ENCODE assay signal across 1 cellular context in the genomic region with DNA sequence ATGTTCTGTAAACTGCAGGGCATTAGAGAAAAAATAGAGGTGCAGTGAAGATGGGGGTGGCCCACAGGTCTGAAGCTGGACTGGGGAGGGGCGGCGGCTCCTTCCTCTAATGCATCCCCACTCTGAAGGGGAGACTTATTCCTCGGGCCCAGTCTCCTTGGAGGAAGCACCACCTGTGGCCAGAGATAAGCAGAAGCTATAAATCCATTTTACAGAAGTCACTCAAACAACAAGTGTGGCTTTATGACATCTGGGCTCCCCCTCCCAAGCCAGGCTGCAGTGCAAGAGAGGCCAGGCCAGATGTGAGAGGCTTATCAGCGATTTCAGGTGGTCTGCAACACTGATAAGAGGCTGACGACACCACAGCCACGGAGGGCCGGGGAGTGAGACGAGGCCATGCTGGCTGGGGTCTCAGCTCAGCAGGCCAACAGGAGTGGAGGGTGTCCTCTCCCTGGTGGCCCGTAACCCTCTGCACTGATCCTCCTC.
TF ChIP-seq lines count a peak whose summit lies in the region.

No MANE protein-coding gene starts in this region.

TF ChIP-seq in K562, 482 proteins besides CTCF, POLR2A, EP300 and RAD21 (continued from another document and continues in another):
- TF ChIP-seq, protein P1, sequence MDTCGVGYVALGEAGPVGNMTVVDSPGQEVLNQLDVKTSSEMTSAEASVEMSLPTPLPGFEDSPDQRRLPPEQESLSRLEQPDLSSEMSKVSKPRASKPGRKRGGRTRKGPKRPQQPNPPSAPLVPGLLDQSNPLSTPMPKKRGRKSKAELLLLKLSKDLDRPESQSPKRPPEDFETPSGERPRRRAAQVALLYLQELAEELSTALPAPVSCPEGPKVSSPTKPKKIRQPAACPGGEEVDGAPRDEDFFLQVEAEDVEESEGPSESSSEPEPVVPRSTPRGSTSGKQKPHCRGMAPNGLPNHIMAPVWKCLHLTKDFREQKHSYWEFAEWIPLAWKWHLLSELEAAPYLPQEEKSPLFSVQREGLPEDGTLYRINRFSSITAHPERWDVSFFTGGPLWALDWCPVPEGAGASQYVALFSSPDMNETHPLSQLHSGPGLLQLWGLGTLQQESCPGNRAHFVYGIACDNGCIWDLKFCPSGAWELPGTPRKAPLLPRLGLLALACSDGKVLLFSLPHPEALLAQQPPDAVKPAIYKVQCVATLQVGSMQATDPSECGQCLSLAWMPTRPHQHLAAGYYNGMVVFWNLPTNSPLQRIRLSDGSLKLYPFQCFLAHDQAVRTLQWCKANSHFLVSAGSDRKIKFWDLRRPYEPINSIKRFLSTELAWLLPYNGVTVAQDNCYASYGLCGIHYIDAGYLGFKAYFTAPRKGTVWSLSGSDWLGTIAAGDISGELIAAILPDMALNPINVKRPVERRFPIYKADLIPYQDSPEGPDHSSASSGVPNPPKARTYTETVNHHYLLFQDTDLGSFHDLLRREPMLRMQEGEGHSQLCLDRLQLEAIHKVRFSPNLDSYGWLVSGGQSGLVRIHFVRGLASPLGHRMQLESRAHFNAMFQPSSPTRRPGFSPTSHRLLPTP (IDR thresholded peaks at IDR 0.05; ENCODE audit: borderline replicate concordance, extremely low read depth, insufficient read length), result no peak
- TF ChIP-seq GATAD2B (IDR thresholded peaks at IDR 0.05; ENCODE audit: borderline replicate concordance) (peak; percentile 90; the same call in 1 of the 2 replicates), NR2C2 (CRISPR knock-in tag; IDR thresholded peaks at IDR 0.05) (no peak), NR2C2 (tag; IDR thresholded peaks at IDR 0.05) (0 out of 2 replicates have a peak, but pooled peaks have one; percentile 25), ZNF384 (IDR thresholded peaks at IDR 0.05; ENCODE audit: low read depth, low read length) (no peak), NONO (IDR thresholded peaks at IDR 0.05; ENCODE audit: low read depth in 2 of 2, low read length in 1 of 2) (peak in 1 of 2 experiments; percentile 93; a peak in 2 of 4 replicates), SMARCA4 (IDR thresholded peaks at IDR 0.05) (peak; percentile 99), KDM5B (IDR thresholded peaks at IDR 0.05; ENCODE audit: insufficient replicate concordance, low read depth, low read length) (no peak), CBX2 (IDR thresholded peaks at IDR 0.05; ENCODE audit: insufficient read depth, low read length, poor library complexity, severe bottlenecking) (no peak), ZNF175 (CRISPR knock-in tag; IDR thresholded peaks at IDR 0.05; ENCODE audit: low read depth) (peak; percentile 92; the same call in 1 of the 2 replicates), ILF3 (IDR thresholded peaks at IDR 0.05; ENCODE audit: borderline replicate concordance) (peak; percentile 66; the same call in 1 of the 2 replicates), NRF1 (conservative IDR thresholded peaks at IDR 0.05 in 1 of 2, IDR thresholded peaks at IDR 0.05 in 1 of 2) (no peak), MBD2 (IDR thresholded peaks at IDR 0.05; ENCODE audit: borderline replicate concordance, low read depth) (peak; percentile 58; the same call in 1 of the 2 replicates), HEY1 (CRISPR knock-in tag; IDR thresholded peaks at IDR 0.05; ENCODE audit: borderline replicate concordance) (peak; percentile 73; the same call in 1 of the 2 replicates), POU5F1 (IDR thresholded peaks at IDR 0.05; ENCODE audit: borderline replicate concordance, low read depth, low read length, partially characterized antibody) (no peak), ZNF785 (CRISPR knock-in tag; IDR thresholded peaks at IDR 0.05) (no peak), U2AF2 (optimal IDR thresholded peaks at IDR 0.05; ENCODE audit: low read depth, low read length) (no peak), ZBTB9 (CRISPR knock-in tag; IDR thresholded peaks at IDR 0.05) (peak; percentile 96), E2F5 (CRISPR knock-in tag; IDR thresholded peaks at IDR 0.05) (no peak), CBX1 (IDR thresholded peaks at IDR 0.05; ENCODE audit: low read depth) (peak; percentile 64; the same call in 1 of the 2 replicates), ZFX (CRISPR knock-in tag; IDR thresholded peaks at IDR 0.05) (peak; percentile 45; the same call in 1 of the 2 replicates), TAL1 (IDR thresholded peaks at IDR 0.05) (peak; percentile 100), TGIF2 (CRISPR knock-in tag; IDR thresholded peaks at IDR 0.05) (no peak), THRB (CRISPR knock-in tag; conservative IDR thresholded peaks at IDR 0.05) (no peak), KLF1 (tag; IDR thresholded peaks at IDR 0.05) (peak; percentile 56; the same call in 1 of the 2 replicates), RBFOX2 (IDR thresholded peaks at IDR 0.05; ENCODE audit: low read depth, low read length) (0 out of 2 replicates have a peak, but pooled peaks have one; percentile 30), PHB2 (IDR thresholded peaks at IDR 0.05; ENCODE audit: low read depth) (peak; percentile 97), ZNF324 (CRISPR knock-in tag; IDR thresholded peaks at IDR 0.05) (0 out of 2 replicates have a peak, but pooled peaks have one; percentile 48), CC2D1A (IDR thresholded peaks at IDR 0.05) (peak; percentile 98), SIN3A (IDR thresholded peaks at IDR 0.05; ENCODE audit: borderline replicate concordance in 2 of 2, control insufficient read depth in 1 of 2, low read depth in 2 of 2, low read length in 2 of 2) (no peak), ZNF347 (CRISPR knock-in tag; IDR thresholded peaks at IDR 0.05; ENCODE audit: low read depth) (no peak), ARID1B (IDR thresholded peaks at IDR 0.05) (peak; percentile 100), TBP (optimal IDR thresholded peaks at IDR 0.05; ENCODE audit: low read depth, low read length) (peak; percentile 31), TAF1 (IDR thresholded peaks at IDR 0.05; ENCODE audit: control insufficient read depth, extremely low read depth, insufficient read depth, low read length, severe bottlenecking) (peak; percentile 29), RUNX1 (IDR thresholded peaks at IDR 0.05; ENCODE audit: low read depth) (peak; percentile 88; the same call in 1 of the 2 replicates), HDAC2 (IDR thresholded peaks at IDR 0.05) (peak; percentile 94), FOXM1 (IDR thresholded peaks at IDR 0.05; ENCODE audit: low read depth) (peak; percentile 98), FOXM1 (CRISPR knock-in tag; IDR thresholded peaks at IDR 0.05; ENCODE audit: low read depth) (no peak), ZNF592 (IDR thresholded peaks at IDR 0.05) (peak; percentile 56; the same call in 1 of the 2 replicates), ZHX1 (conservative IDR thresholded peaks at IDR 0.05; ENCODE audit: low read length) (no peak), ZFP30 (CRISPR knock-in tag; IDR thresholded peaks at IDR 0.05; ENCODE audit: borderline replicate concordance) (no peak), FOSL1 (tag; conservative IDR thresholded peaks at IDR 0.05) (peak; percentile 76), SMAD3 (CRISPR knock-in tag; conservative IDR thresholded peaks at IDR 0.05) (peak; percentile 85), RFX1 (IDR thresholded peaks at IDR 0.05) (no peak), EP400 (IDR thresholded peaks at IDR 0.05) (peak; percentile 68), NR2C1 (IDR thresholded peaks at IDR 0.05) (0 out of 2 replicates have a peak, but pooled peaks have one; percentile 30), NR2C1 (tag; IDR thresholded peaks at IDR 0.05) (peak; percentile 42; the same call in 1 of the 2 replicates), VEZF1 (CRISPR knock-in tag; IDR thresholded peaks at IDR 0.05) (peak; percentile 85), FIP1L1 (IDR thresholded peaks at IDR 0.05; ENCODE audit: low read depth, low read length, poor library complexity, severe bottlenecking) (no peak)
